In genomic region chr17:349666-350065, GRCh38 we compare ENCODE assay signal across 1 cellular context.
TF ChIP-seq lines count a peak whose summit lies in the region.

No MANE protein-coding gene starts in this region.

TF ChIP-seq in liver, 16 proteins besides CTCF, POLR2A, EP300 and RAD21:
- TF ChIP-seq, protein P1, sequence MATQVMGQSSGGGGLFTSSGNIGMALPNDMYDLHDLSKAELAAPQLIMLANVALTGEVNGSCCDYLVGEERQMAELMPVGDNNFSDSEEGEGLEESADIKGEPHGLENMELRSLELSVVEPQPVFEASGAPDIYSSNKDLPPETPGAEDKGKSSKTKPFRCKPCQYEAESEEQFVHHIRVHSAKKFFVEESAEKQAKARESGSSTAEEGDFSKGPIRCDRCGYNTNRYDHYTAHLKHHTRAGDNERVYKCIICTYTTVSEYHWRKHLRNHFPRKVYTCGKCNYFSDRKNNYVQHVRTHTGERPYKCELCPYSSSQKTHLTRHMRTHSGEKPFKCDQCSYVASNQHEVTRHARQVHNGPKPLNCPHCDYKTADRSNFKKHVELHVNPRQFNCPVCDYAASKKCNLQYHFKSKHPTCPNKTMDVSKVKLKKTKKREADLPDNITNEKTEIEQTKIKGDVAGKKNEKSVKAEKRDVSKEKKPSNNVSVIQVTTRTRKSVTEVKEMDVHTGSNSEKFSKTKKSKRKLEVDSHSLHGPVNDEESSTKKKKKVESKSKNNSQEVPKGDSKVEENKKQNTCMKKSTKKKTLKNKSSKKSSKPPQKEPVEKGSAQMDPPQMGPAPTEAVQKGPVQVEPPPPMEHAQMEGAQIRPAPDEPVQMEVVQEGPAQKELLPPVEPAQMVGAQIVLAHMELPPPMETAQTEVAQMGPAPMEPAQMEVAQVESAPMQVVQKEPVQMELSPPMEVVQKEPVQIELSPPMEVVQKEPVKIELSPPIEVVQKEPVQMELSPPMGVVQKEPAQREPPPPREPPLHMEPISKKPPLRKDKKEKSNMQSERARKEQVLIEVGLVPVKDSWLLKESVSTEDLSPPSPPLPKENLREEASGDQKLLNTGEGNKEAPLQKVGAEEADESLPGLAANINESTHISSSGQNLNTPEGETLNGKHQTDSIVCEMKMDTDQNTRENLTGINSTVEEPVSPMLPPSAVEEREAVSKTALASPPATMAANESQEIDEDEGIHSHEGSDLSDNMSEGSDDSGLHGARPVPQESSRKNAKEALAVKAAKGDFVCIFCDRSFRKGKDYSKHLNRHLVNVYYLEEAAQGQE (IDR thresholded peaks at IDR 0.05) = no peak
- TF ChIP-seq HNF4G (IDR thresholded peaks at IDR 0.05) (no peak), EGR1 (IDR thresholded peaks at IDR 0.05; ENCODE audit: low read depth in 2 of 2) (peak in 1 of 2 donors; percentile 27)
